In genomic region chr1:21335088-21335678, GRCh38 we compare ENCODE assay signal across 8 cellular contexts. TPM values are rescaled to one million over a fixed set of nuclear protein-coding genes. Genes with fewer than 3 reads are reported as not detected.
DNase-seq lines count a peak whose midpoint lies in the region; TF ChIP-seq lines count a peak whose summit lies in the region.

No MANE protein-coding gene starts in this region.

- peaks cover 32% of the 10 kb centered on the region for H3F3A ChIP-seq in SU-DHL-6 (ENCODE audit: insufficient read depth)

- H3K9me3 ChIP-seq in SU-DHL-6 (ENCODE audit: insufficient read depth, low read length) = no peaks in the 10 kb centered on the region

- no peak for TF ChIP-seq CTCF in GM12875 (IDR thresholded peaks at IDR 0.05; ENCODE audit: borderline replicate concordance, insufficient read depth, low read depth, low read length)
- TF ChIP-seq CTCF in SU-DHL-6 (IDR thresholded peaks at IDR 0.05; ENCODE audit: insufficient read depth, low read length, poor library complexity, severe bottlenecking) = no peak
- no peak for TF ChIP-seq CTCF in fibroblast of pulmonary artery (IDR thresholded peaks at IDR 0.05; ENCODE audit: low read length, missing control alignments)

- no peaks in the 10 kb centered on the region for H3K27me3 ChIP-seq in SU-DHL-6 (ENCODE audit: low read length)

- no peaks in the 10 kb centered on the region for H4K20me1 ChIP-seq in SU-DHL-6 (ENCODE audit: low read depth, low read length)

- peaks cover 84% of the 10 kb centered on the region for H3K79me2 ChIP-seq in SU-DHL-6 (ENCODE audit: insufficient read depth, low read length)

- H3K4me3 ChIP-seq in GM12875 (ENCODE audit: low read depth, low read length) (peak overlapping the region; percentile 43), SU-DHL-6 (ENCODE audit: insufficient read depth, low read length, poor library complexity, severe bottlenecking) (peak overlapping the region; percentile 39), fibroblast of pulmonary artery (replicated peaks; ENCODE audit: low read depth, low read length) (peak overlapping the region; percentile 39), skin epidermis (peak overlapping the region in 6 of 7 experiments; percentile 7 to 25 (median 14))

- peak overlapping the region; percentile 70 for H3K4me2 ChIP-seq in SU-DHL-6 (ENCODE audit: low read depth, low read length, poor library complexity, severe bottlenecking)

- DNase-seq in fibroblast of pulmonary artery (ENCODE audit: low read depth) (no peak), mesenteric fat pad (ENCODE audit: low spot score) (no peak), NCI-H446 (lab: John Stamatoyannopoulos, UW) (no peak), NCI-H2196 (lab: John Stamatoyannopoulos, UW; ENCODE audit: unreplicated experiment) (no peak)
- DNase-seq in activated CD4-positive, alpha-beta T cell treated with anti-CD3 and anti-CD28 coated beads for 48 hours = no peak

- H3K27ac ChIP-seq in SU-DHL-6 (ENCODE audit: low read depth, low read length) = peak overlapping the region; percentile 95
- peak overlapping the region in 20 of 21 experiments; percentile 52 to 94 (median 86) for H3K27ac ChIP-seq in skin epidermis

- H3K9ac ChIP-seq in SU-DHL-6 (ENCODE audit: low read length) = peak overlapping the region; percentile 61

- H2AFZ ChIP-seq in SU-DHL-6 (ENCODE audit: low read depth, low read length, severe bottlenecking) = no peak overlapping the region

- no peaks in the 10 kb centered on the region for H3K9me2 ChIP-seq in SU-DHL-6 (replicated peaks; ENCODE audit: insufficient read depth, low read length)

- H3K36me3 ChIP-seq in SU-DHL-6 (ENCODE audit: low read length) = no peaks in the 10 kb centered on the region

RNA-seq across cellular contexts. Expression of gene ECE1, which starts 44.9 kb away (rescaled TPM):
- 156 TPM for total RNA-seq in mesenteric fat pad
